ENCODE assay signal across 9 cellular contexts in the genomic region with DNA sequence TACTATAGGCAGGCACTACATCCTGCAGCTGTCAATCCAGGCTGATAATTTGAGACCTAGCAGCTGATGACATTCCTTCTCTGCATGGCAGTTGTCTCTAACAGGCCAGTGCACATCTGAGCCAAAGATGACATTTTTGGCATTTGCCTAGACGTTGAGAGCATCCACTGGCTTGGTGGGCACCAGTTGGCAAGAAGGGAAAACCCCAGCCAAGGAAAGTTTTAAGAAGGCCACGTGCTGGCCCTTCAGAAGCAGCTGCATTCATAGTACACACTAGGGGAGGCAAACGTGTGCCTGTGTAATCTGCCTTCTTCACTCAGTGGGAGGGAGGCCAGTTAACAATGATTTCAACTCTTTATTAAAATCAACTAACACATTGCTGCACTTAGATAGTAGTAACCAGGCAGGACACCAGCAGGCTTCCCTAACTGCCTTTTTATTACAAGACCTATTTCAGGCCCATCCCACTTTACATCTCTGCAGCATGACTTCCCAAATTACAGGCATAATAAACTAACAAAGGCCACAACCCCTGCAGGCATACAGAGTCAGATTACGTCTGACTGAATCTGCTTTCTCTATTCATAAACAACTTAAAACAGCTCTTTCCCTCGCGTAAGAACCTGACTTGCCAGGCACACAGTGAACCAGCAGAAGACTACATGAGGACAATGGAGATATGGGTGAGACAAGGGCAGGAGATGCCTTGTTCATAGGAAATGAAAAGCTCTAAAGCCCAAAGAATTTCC.
DNase-seq lines count a peak whose midpoint lies in the region; ATAC-seq, FAIRE-seq and TF ChIP-seq lines count a peak whose summit lies in the region.
"Had no signal": no experiment of that assay in that cellular context is flagged by ENCODE, and none has a peak within 500 bp of the region (broad histone marks: within the 10 kb centered on the region; RNA-seq: fewer than 3 reads in every experiment).

No MANE protein-coding gene starts in this region.

- intact Hi-C loops in left ventricle myocardium inferior (cut with micrococcal nuclease): no loop called here

- H3K4me1 ChIP-seq in left ventricle myocardium inferior: peaks cover 83% of the 10 kb centered on the region
- peaks cover 0 to 7% of the 10 kb centered on the region in 2 donors for H3K4me1 ChIP-seq in small intestine (ENCODE audit: control insufficient read depth in 2 of 2, insufficient read depth in 1 of 2, low read depth in 1 of 2, low read length in 1 of 2)

- DNase-seq in LNCaP clone FGC (ENCODE audit: low read depth) (peak; percentile 67), SK-N-MC (ENCODE audit: low read depth, low spot score) (peak; percentile 92), left ventricle myocardium inferior (no peak), small intestine (peak; percentile 32), NCI-H2171 treated with DMSO at 0.1 percent for 48 hours (lab: John Stamatoyannopoulos, UW) (no peak), HT-29 (ENCODE audit: low spot score) (no peak), hypothalamus (lab: John Stamatoyannopoulos, UW) (no peak)

- no peaks in the 10 kb centered on the region for H3K27me3 ChIP-seq in left ventricle myocardium inferior (ENCODE audit: low read depth)
- H3K27me3 ChIP-seq in small intestine (ENCODE audit: control insufficient read depth in 2 of 2, insufficient read depth in 2 of 2, low read length in 2 of 2): no peaks in the 10 kb centered on the region

- no peak for FAIRE-seq in small intestine (lab: Jason Lieb, UNC)

- H3K27ac ChIP-seq in SK-N-MC (peak overlapping the region; percentile 95), left ventricle myocardium inferior (replicated peaks) (peak overlapping the region; percentile 79), small intestine (ENCODE audit: low read depth in 1 of 2, low read length in 1 of 2) (peak overlapping the region in 1 of 2 donors; percentile 76)

- peak overlapping the region; percentile 71 for H3K9ac ChIP-seq in SK-N-MC (ENCODE audit: insufficient read length)

- H3K9me3 ChIP-seq in SK-N-MC (ENCODE audit: low read depth, low read length) (no peaks in the 10 kb centered on the region), left ventricle myocardium inferior (replicated peaks) (no peaks in the 10 kb centered on the region), small intestine (ENCODE audit: control insufficient read depth, low read depth) (no peaks in the 10 kb centered on the region)

- TF ChIP-seq CTCF in LNCaP clone FGC (IDR thresholded peaks at IDR 0.05; ENCODE audit: control insufficient read depth, extremely low read depth, insufficient read depth): no peak
- no peak for TF ChIP-seq CTCF in left ventricle myocardium inferior (IDR thresholded peaks at IDR 0.05; ENCODE audit: borderline replicate concordance)

- WGBS in small intestine, 3 donors: 19 to 36% (median 32%) methylated on average over 6 of the region's 6 CpGs

- no peak for ATAC-seq in HG03039 (IDR thresholded peaks at IDR 0.05; ENCODE audit: unreplicated experiment)

- H3K36me3 ChIP-seq in SK-N-MC (ENCODE audit: insufficient read depth, low read length): no peaks in the 10 kb centered on the region
- H3K36me3 ChIP-seq in left ventricle myocardium inferior: no peaks in the 10 kb centered on the region
- H3K36me3 ChIP-seq in small intestine (ENCODE audit: control insufficient read depth in 2 of 2, insufficient read depth in 2 of 2, low read length in 2 of 2): no peaks in the 10 kb centered on the region

- H3K4me3 ChIP-seq in LNCaP clone FGC (ENCODE audit: low read depth, low read length): 0 out of 2 replicates have a peak overlapping the region, but pooled peaks have one; percentile 2
- H3K4me3 ChIP-seq in SK-N-MC: peak overlapping the region; percentile 75
- peak overlapping the region; percentile 11 for H3K4me3 ChIP-seq in left ventricle myocardium inferior
- H3K4me3 ChIP-seq in small intestine (ENCODE audit: low read depth in 1 of 2, low read length in 2 of 2): no peak overlapping the region
- H3K4me3 ChIP-seq: skin epidermis had no signal

Comparison
In these comparisons a context has a peak if more than half of its experiments do, and no peak if none do; other contexts are left out.
1. DNase-seq: peak in LNCaP clone FGC (single experiment), SK-N-MC (single experiment) and small intestine (single experiment); none in left ventricle myocardium inferior (single experiment), NCI-H2171 treated with DMSO at 0.1 percent for 48 hours (single experiment), HT-29 (single experiment) and hypothalamus (0 of 51).
2. H3K4me3 ChIP-seq: peak in LNCaP clone FGC (single experiment), SK-N-MC (single experiment) and left ventricle myocardium inferior (single experiment); none in small intestine (0 of 2).